Comparison of ENCODE assay signal across 22 cellular contexts in the genomic region with DNA sequence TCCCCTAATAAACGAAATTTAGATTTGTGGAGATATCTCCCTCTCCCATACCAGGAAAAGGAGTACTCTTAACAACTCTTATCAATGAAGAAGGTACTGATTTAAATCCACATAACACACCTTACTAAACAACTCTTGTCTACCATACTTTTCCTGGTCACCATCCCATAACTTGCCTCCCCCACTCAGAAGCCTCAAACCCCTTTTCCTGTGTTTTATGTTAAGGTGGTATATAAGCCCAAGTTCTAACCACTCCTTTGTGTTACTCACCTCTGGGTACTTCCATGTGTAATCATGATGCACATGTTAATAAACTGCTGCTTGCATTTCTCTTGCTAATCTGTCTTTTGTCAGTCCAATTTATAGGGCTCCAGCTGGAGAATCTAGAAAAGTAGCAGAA.
DNase-seq lines count a peak whose midpoint lies in the region; FAIRE-seq and TF ChIP-seq lines count a peak whose summit lies in the region.
"Had no signal": no experiment of that assay in that cellular context is flagged by ENCODE, and none has a peak within 500 bp of the region (broad histone marks: within the 10 kb centered on the region; RNA-seq: fewer than 3 reads in every experiment).

No MANE protein-coding gene starts in this region.

- DNase-seq in activated CD4-positive, alpha-beta T cell treated with anti-CD3 and anti-CD28 coated beads, Interleukin-2, amount 10 ng/mL, durations not matched to agents 24 days and 14 days, result no peak
- DNase-seq in activated CD4-positive, alpha-beta T cell treated with anti-CD3 and anti-CD28 coated beads for 48 hours, result no peak
- no peak for DNase-seq in endodermal cell
- DNase-seq in keratinocyte (ENCODE audit: low read depth, low spot score), result no peak
- DNase-seq in activated T-cell treated with anti-CD3 and anti-CD28 coated beads, Interleukin-2, amount 50 U/mL, for 24 hours, result no peak
- no peak for DNase-seq in foreskin fibroblast
- no peak for DNase-seq in SW 1271 (lab: John Stamatoyannopoulos, UW)
- DNase-seq: C1 segment of cervical spinal cord; CD4-positive, CD25-positive, alpha-beta regulatory T cell; CD8-positive, alpha-beta memory T cell; COR-L47; DMS 273 treated with DMSO at 0.1 percent for 48 hours; DMS53; GOT3; H7; IMR-90 had no signal

- H2AFZ ChIP-seq in Loucy (ENCODE audit: low read length) (no peak overlapping the region), keratinocyte (ENCODE audit: control insufficient read depth, low read length) (no peak overlapping the region)

- H3K79me2 ChIP-seq in Loucy (ENCODE audit: insufficient read depth, low read length), result peaks cover 29% of the 10 kb centered on the region
- H3K79me2 ChIP-seq in keratinocyte (ENCODE audit: control insufficient read depth, insufficient read depth, low read length), result no peaks in the 10 kb centered on the region

- peaks cover 9% of the 10 kb centered on the region for H3K9me3 Mint-ChIP-seq in activated CD4-positive, alpha-beta T cell treated with anti-CD3 and anti-CD28 coated beads, Interleukin-2, amount 10 ng/mL, durations not matched to agents 24 days and 14 days
- H3K9me3 Mint-ChIP-seq in endodermal cell, result peaks cover 25% of the 10 kb centered on the region
- H3K9me3 Mint-ChIP-seq in activated T-cell treated with anti-CD3 and anti-CD28 coated beads, Interleukin-2, amount 50 U/mL, for 24 hours, result peaks cover 7% of the 10 kb centered on the region

- H3K27me3 Mint-ChIP-seq in activated CD4-positive, alpha-beta T cell treated with anti-CD3 and anti-CD28 coated beads, Interleukin-2, amount 10 ng/mL, durations not matched to agents 24 days and 14 days, result no peaks in the 10 kb centered on the region
- H3K27me3 Mint-ChIP-seq in endodermal cell (ENCODE audit: insufficient read depth), result no peaks in the 10 kb centered on the region
- H3K27me3 Mint-ChIP-seq in activated T-cell treated with anti-CD3 and anti-CD28 coated beads, Interleukin-2, amount 50 U/mL, for 24 hours, result no peaks in the 10 kb centered on the region
- H3K27me3 Mint-ChIP-seq: B cell; CD8-positive, alpha-beta memory T cell had no signal

- H3K36me3 Mint-ChIP-seq in activated CD4-positive, alpha-beta T cell treated with anti-CD3 and anti-CD28 coated beads, Interleukin-2, amount 10 ng/mL, durations not matched to agents 24 days and 14 days (ENCODE audit: low read depth), result peaks cover 14% of the 10 kb centered on the region
- peaks cover 55% of the 10 kb centered on the region for H3K36me3 Mint-ChIP-seq in endodermal cell (ENCODE audit: low read depth)
- no peaks in the 10 kb centered on the region for H3K36me3 Mint-ChIP-seq in activated T-cell treated with anti-CD3 and anti-CD28 coated beads, Interleukin-2, amount 50 U/mL, for 24 hours (ENCODE audit: low read depth)
- H3K36me3 Mint-ChIP-seq: CD4-positive, CD25-positive, alpha-beta regulatory T cell had no signal

- H3K4me3 ChIP-seq in Loucy (ENCODE audit: low read length, poor library complexity, severe bottlenecking) (no peak overlapping the region), endodermal cell (ENCODE audit: low read length) (peak overlapping the region; percentile 21), keratinocyte (ENCODE audit: control insufficient read depth in 2 of 3, extremely low read depth in 1 of 3, insufficient read depth in 2 of 3, low read depth in 1 of 3, low read length in 3 of 3) (no peak overlapping the region), foreskin fibroblast (ENCODE audit: low read depth in 1 of 2, low read length in 2 of 2) (no peak overlapping the region)

- no peak for TF ChIP-seq CTCF in Loucy (conservative IDR thresholded peaks at IDR 0.05; ENCODE audit: low read length)
- no peak for TF ChIP-seq CTCF in endodermal cell (conservative IDR thresholded peaks at IDR 0.05)
- no peak for TF ChIP-seq CTCF in keratinocyte (optimal IDR thresholded peaks at IDR 0.05 in 1 of 3, IDR thresholded peaks at IDR 0.05 in 1 of 3, conservative IDR thresholded peaks at IDR 0.05 in 1 of 3; ENCODE audit: extremely low read depth in 1 of 3, insufficient read depth in 2 of 3, low read length in 3 of 3)
- no peak for TF ChIP-seq CTCF in foreskin fibroblast (IDR thresholded peaks at IDR 0.05; ENCODE audit: low read depth, low read length)

- H3K4me1 ChIP-seq in Loucy (ENCODE audit: insufficient read depth, low read length, poor library complexity, severe bottlenecking), result peaks cover 88% of the 10 kb centered on the region
- H3K4me1 ChIP-seq in endodermal cell (ENCODE audit: control insufficient read depth, insufficient read depth, low read length), result peaks cover 19% of the 10 kb centered on the region
- peaks cover 13% of the 10 kb centered on the region for H3K4me1 ChIP-seq in keratinocyte (ENCODE audit: control insufficient read depth, extremely low read depth, insufficient read depth, low read length)

- H3K9ac ChIP-seq in Loucy (ENCODE audit: low read depth, low read length, poor library complexity, severe bottlenecking) (peak overlapping the region; percentile 89), endodermal cell (ENCODE audit: extremely low read depth, low read length, poor library complexity, severe bottlenecking) (no peak overlapping the region), keratinocyte (ENCODE audit: control insufficient read depth, extremely low read depth, insufficient read depth, low read length) (no peak overlapping the region)

- peak overlapping the region; percentile 76 for H3K27ac Mint-ChIP-seq in activated CD4-positive, alpha-beta T cell treated with anti-CD3 and anti-CD28 coated beads, Interleukin-2, amount 10 ng/mL, durations not matched to agents 24 days and 14 days
- no peak overlapping the region for H3K27ac Mint-ChIP-seq in endodermal cell
- no peak overlapping the region for H3K27ac Mint-ChIP-seq in activated T-cell treated with anti-CD3 and anti-CD28 coated beads, Interleukin-2, amount 50 U/mL, for 24 hours
- H3K27ac Mint-ChIP-seq: B cell; CD4-positive, CD25-positive, alpha-beta regulatory T cell; CD8-positive, alpha-beta memory T cell had no signal

- dilution Hi-C loops in keratinocyte (cut with MboI; ENCODE audit: extremely low pct_ligation_motif_present, low sequenced_read_pairs), result no loop called here

- H3K9me1 ChIP-seq in keratinocyte (ENCODE audit: control insufficient read depth, extremely low read depth, insufficient read depth, low read length), result no peaks in the 10 kb centered on the region

- H3K27me3 ChIP-seq in Loucy (ENCODE audit: insufficient read depth, low read length, poor library complexity, severe bottlenecking) (no peaks in the 10 kb centered on the region), endodermal cell (ENCODE audit: control insufficient read depth, insufficient read depth, low read length, poor library complexity, severe bottlenecking) (no peaks in the 10 kb centered on the region), keratinocyte (ENCODE audit: control insufficient read depth, extremely low read depth, insufficient read depth, low read length) (no peaks in the 10 kb centered on the region)

- H3K9me2 ChIP-seq in Loucy (replicated peaks; ENCODE audit: low read depth, low read length), result no peaks in the 10 kb centered on the region

- H3F3A ChIP-seq in Loucy (ENCODE audit: low read depth), result peaks cover 38% of the 10 kb centered on the region

- WGBS in endodermal cell (ENCODE audit: insufficient coverage in 1 of 2, insufficient read length in 1 of 2), 2 experiments, result 89 to 95% methylated on average over 1 of the region's 1 CpG

- H4K20me1 ChIP-seq in Loucy (ENCODE audit: insufficient read depth, low read length, poor library complexity, severe bottlenecking) (no peaks in the 10 kb centered on the region), keratinocyte (ENCODE audit: control insufficient read depth, extremely low read depth, insufficient read depth, low read length) (no peaks in the 10 kb centered on the region)

- FAIRE-seq in keratinocyte (lab: Jason Lieb, UNC), result no peak
- FAIRE-seq: G401.6, GM12891, GM18507, HTR-8/SVneo had no signal

- intact Hi-C loops in activated CD4-positive, alpha-beta T cell treated with anti-CD3 and anti-CD28 coated beads, Interleukin-2, amount 10 ng/mL, durations not matched to agents 24 days and 14 days (cut with micrococcal nuclease), result no loop called here

- H3K9me3 ChIP-seq in Loucy (ENCODE audit: insufficient read depth, low read depth, low read length) (peaks cover 5% of the 10 kb centered on the region; the same call in 1 of the 2 replicates), endodermal cell (ENCODE audit: control insufficient read depth, low read length) (peaks cover 20% of the 10 kb centered on the region), keratinocyte (ENCODE audit: control insufficient read depth, low read depth, low read length) (no peaks in the 10 kb centered on the region)

- H3K4me3 Mint-ChIP-seq in activated CD4-positive, alpha-beta T cell treated with anti-CD3 and anti-CD28 coated beads, Interleukin-2, amount 10 ng/mL, durations not matched to agents 24 days and 14 days, result no peak overlapping the region
- no peak overlapping the region for H3K4me3 Mint-ChIP-seq in endodermal cell
- no peak overlapping the region for H3K4me3 Mint-ChIP-seq in activated T-cell treated with anti-CD3 and anti-CD28 coated beads, Interleukin-2, amount 50 U/mL, for 24 hours
- H3K4me3 Mint-ChIP-seq: B cell; CD4-positive, CD25-positive, alpha-beta regulatory T cell; CD8-positive, alpha-beta memory T cell had no signal

- no peaks in the 10 kb centered on the region for H3K36me3 ChIP-seq in Loucy (ENCODE audit: insufficient read depth, low read length)
- no peaks in the 10 kb centered on the region for H3K36me3 ChIP-seq in endodermal cell (ENCODE audit: control insufficient read depth, insufficient read depth, low read length)
- H3K36me3 ChIP-seq in keratinocyte (ENCODE audit: control insufficient read depth in 2 of 2, extremely low read depth in 1 of 2, insufficient read depth in 2 of 2, low read length in 2 of 2), result no peaks in the 10 kb centered on the region

- no peak overlapping the region for H3K27ac ChIP-seq in endodermal cell (ENCODE audit: low read depth, low read length)
- peak overlapping the region; percentile 76 for H3K27ac ChIP-seq in keratinocyte (ENCODE audit: control insufficient read depth, insufficient read depth, low read length)

- H3K4me1 Mint-ChIP-seq in activated CD4-positive, alpha-beta T cell treated with anti-CD3 and anti-CD28 coated beads, Interleukin-2, amount 10 ng/mL, durations not matched to agents 24 days and 14 days, result peaks cover 56% of the 10 kb centered on the region
- peaks cover 38% of the 10 kb centered on the region for H3K4me1 Mint-ChIP-seq in endodermal cell
- H3K4me1 Mint-ChIP-seq in activated T-cell treated with anti-CD3 and anti-CD28 coated beads, Interleukin-2, amount 50 U/mL, for 24 hours (ENCODE audit: low read depth), result peaks cover 56% of the 10 kb centered on the region

- peak overlapping the region; percentile 50 for H3K4me2 ChIP-seq in Loucy (ENCODE audit: low read depth, low read length, poor library complexity, severe bottlenecking)
- no peak overlapping the region for H3K4me2 ChIP-seq in keratinocyte (ENCODE audit: control insufficient read depth, extremely low read depth, insufficient read depth, low read depth, low read length)
